ENCODE assay signal across 1 cellular context in genomic region chr10:72086466-72087391, GRCh38.
A peak's percentile ranks its signal among the peaks of the same experiment; 100 is the strongest.
TF ChIP-seq lines count a peak whose summit lies in the region.

No MANE protein-coding gene starts in this region.

TF ChIP-seq in HepG2, 621 proteins besides CTCF, POLR2A, EP300 and RAD21 (continued from another document and continues in another):
- no peak for TF ChIP-seq ZNF503 (CRISPR knock-in tag; IDR thresholded peaks at IDR 0.05)
- TF ChIP-seq ZGPAT (CRISPR knock-in tag; IDR thresholded peaks at IDR 0.05): peak; percentile 21; the same call in 1 of the 2 replicates
- TF ChIP-seq ZNF678 (CRISPR knock-in tag; IDR thresholded peaks at IDR 0.05): no peak
- TF ChIP-seq KMT2B (CRISPR knock-in tag; IDR thresholded peaks at IDR 0.05): no peak
- TF ChIP-seq KLF16 (CRISPR knock-in tag; IDR thresholded peaks at IDR 0.05): no peak
- TF ChIP-seq PBX3 (CRISPR knock-in tag; IDR thresholded peaks at IDR 0.05; ENCODE audit: borderline replicate concordance): no peak
- no peak for TF ChIP-seq MIXL1 (CRISPR knock-in tag; IDR thresholded peaks at IDR 0.05)
- no peak for TF ChIP-seq ZNF766 (CRISPR knock-in tag; IDR thresholded peaks at IDR 0.05; ENCODE audit: borderline replicate concordance)
- no peak; the same call in 1 of the 2 replicates for TF ChIP-seq WIZ (CRISPR knock-in tag; IDR thresholded peaks at IDR 0.05)
- TF ChIP-seq HHEX (CRISPR knock-in tag; IDR thresholded peaks at IDR 0.05): no peak
- TF ChIP-seq ZBTB2 (CRISPR knock-in tag; IDR thresholded peaks at IDR 0.05; ENCODE audit: low read depth): no peak
- peak; percentile 0; the same call in 1 of the 2 replicates for TF ChIP-seq ZNF350 (CRISPR knock-in tag; IDR thresholded peaks at IDR 0.05; ENCODE audit: borderline replicate concordance, low read depth)
- TF ChIP-seq ZNF772 (CRISPR knock-in tag; IDR thresholded peaks at IDR 0.05): no peak
- no peak for TF ChIP-seq RFX5 (IDR thresholded peaks at IDR 0.05; ENCODE audit: low read depth, low read length)
- TF ChIP-seq PBX2 (CRISPR knock-in tag; IDR thresholded peaks at IDR 0.05): no peak
- no peak for TF ChIP-seq AGO1 (IDR thresholded peaks at IDR 0.05; ENCODE audit: low read depth, low read length, poor library complexity, severe bottlenecking)
- no peak for TF ChIP-seq ZNF530 (CRISPR knock-in tag; IDR thresholded peaks at IDR 0.05; ENCODE audit: low read depth)
- TF ChIP-seq ZNF598 (CRISPR knock-in tag; IDR thresholded peaks at IDR 0.05; ENCODE audit: borderline replicate concordance): no peak
- no peak for TF ChIP-seq ZNF710 (CRISPR knock-in tag; IDR thresholded peaks at IDR 0.05; ENCODE audit: borderline replicate concordance)
- no peak for TF ChIP-seq POGZ (CRISPR knock-in tag; IDR thresholded peaks at IDR 0.05)
- TF ChIP-seq SKIL (CRISPR knock-in tag; IDR thresholded peaks at IDR 0.05; ENCODE audit: borderline replicate concordance): no peak
- no peak for TF ChIP-seq ZNF280B (CRISPR knock-in tag; IDR thresholded peaks at IDR 0.05; ENCODE audit: borderline replicate concordance)
- TF ChIP-seq TFAP4 (IDR thresholded peaks at IDR 0.05; ENCODE audit: borderline replicate concordance, low read depth): no peak
- TF ChIP-seq SRF (IDR thresholded peaks at IDR 0.05; ENCODE audit: low read depth, low read length): no peak
- no peak for TF ChIP-seq ZBED4 (CRISPR knock-in tag; IDR thresholded peaks at IDR 0.05; ENCODE audit: borderline replicate concordance)
- no peak for TF ChIP-seq ZBTB3 (CRISPR knock-in tag; IDR thresholded peaks at IDR 0.05; ENCODE audit: borderline replicate concordance, low read depth)
- TF ChIP-seq ZNF160 (CRISPR knock-in tag; IDR thresholded peaks at IDR 0.05): no peak
- no peak for TF ChIP-seq ZNF841 (CRISPR knock-in tag; IDR thresholded peaks at IDR 0.05; ENCODE audit: borderline replicate concordance)
- TF ChIP-seq ZBTB8A (CRISPR knock-in tag; IDR thresholded peaks at IDR 0.05; ENCODE audit: borderline replicate concordance, low read depth): no peak; the same call in 1 of the 2 replicates
- TF ChIP-seq RBFOX2 (IDR thresholded peaks at IDR 0.05; ENCODE audit: low read depth, low read length): peak; percentile 58
- TF ChIP-seq CENPT (CRISPR knock-in tag; IDR thresholded peaks at IDR 0.05; ENCODE audit: low read depth): no peak
- no peak; the same call in 1 of the 2 replicates for TF ChIP-seq ZNF788 (CRISPR knock-in tag; IDR thresholded peaks at IDR 0.05; ENCODE audit: borderline replicate concordance)
- no peak for TF ChIP-seq SMAD3 (CRISPR knock-in tag; IDR thresholded peaks at IDR 0.05)
- no peak for TF ChIP-seq CBX2 (IDR thresholded peaks at IDR 0.05; ENCODE audit: low read depth, low read length)
- no peak for TF ChIP-seq CBX2 (CRISPR knock-in tag; IDR thresholded peaks at IDR 0.05; ENCODE audit: low read depth)
- TF ChIP-seq ZNF567 (CRISPR knock-in tag; IDR thresholded peaks at IDR 0.05; ENCODE audit: borderline replicate concordance): no peak
- TF ChIP-seq GATA4 (IDR thresholded peaks at IDR 0.05; ENCODE audit: borderline replicate concordance, low read depth): no peak
- no peak for TF ChIP-seq NCOA5 (CRISPR knock-in tag; IDR thresholded peaks at IDR 0.05)
- TF ChIP-seq HOXA5 (CRISPR knock-in tag; IDR thresholded peaks at IDR 0.05): no peak
- TF ChIP-seq SUZ12 (IDR thresholded peaks at IDR 0.05; ENCODE audit: low read depth, low read length): no peak
- no peak for TF ChIP-seq ZFP1 (CRISPR knock-in tag; IDR thresholded peaks at IDR 0.05)
- TF ChIP-seq ZMAT5 (CRISPR knock-in tag; IDR thresholded peaks at IDR 0.05; ENCODE audit: borderline replicate concordance, low read depth): no peak
- TF ChIP-seq HNF1B (CRISPR knock-in tag; IDR thresholded peaks at IDR 0.05): no peak
